ENCODE assay signal across 34 cellular contexts in the genomic region with DNA sequence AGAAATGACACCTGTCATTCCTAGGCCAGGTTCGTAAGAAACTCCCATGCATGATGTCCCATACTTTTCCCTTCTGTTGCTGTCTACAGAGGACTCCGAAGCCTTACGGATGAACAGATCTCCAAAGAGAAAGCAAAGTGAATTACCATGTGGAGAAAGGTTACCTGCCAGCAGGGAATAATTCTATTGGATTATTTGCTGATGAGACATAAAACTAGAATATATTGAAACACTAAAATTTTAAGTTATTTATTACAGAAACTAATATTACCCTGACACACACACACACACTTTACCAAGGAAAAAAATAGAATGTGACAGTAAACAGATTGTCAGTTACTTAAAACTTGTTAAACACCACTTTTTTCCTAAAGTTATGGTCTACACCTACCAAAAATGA.
DNase-seq lines count a peak whose midpoint lies in the region; ATAC-seq, FAIRE-seq and TF ChIP-seq lines count a peak whose summit lies in the region.
"Had no signal": no experiment of that assay in that cellular context is flagged by ENCODE, and none has a peak within 500 bp of the region (broad histone marks: within the 10 kb centered on the region; RNA-seq: fewer than 3 reads in every experiment).

No MANE protein-coding gene starts in this region.

- H3K4me2 ChIP-seq in HepG2 (ENCODE audit: low read depth, low read length): no peak overlapping the region
- H3K4me2 ChIP-seq in A549: no peak overlapping the region
- no peak overlapping the region for H3K4me2 ChIP-seq in IMR-90 (ENCODE audit: low read depth, low read length)
- no peak overlapping the region for H3K4me2 ChIP-seq in K562 (ENCODE audit: insufficient read depth, low read length)
- H3K4me2 ChIP-seq: BLaER1; BLaER1 treated with 17β-estradiol and CSF1 and Interleukin-3, amounts not matched to agents 10 nM and 100 nM had no signal

- H3K23ac ChIP-seq in IMR-90 (ENCODE audit: low read depth, low read length): no peak overlapping the region

- no peak for FAIRE-seq in HepG2 (lab: Jason Lieb, UNC)
- FAIRE-seq in A549 (lab: Jason Lieb, UNC): no peak
- no peak for FAIRE-seq in K562 (lab: Jason Lieb, UNC)
- FAIRE-seq: A204.1, D721Med had no signal

- no peak overlapping the region for H2AK9ac ChIP-seq in IMR-90 (replicated peaks; ENCODE audit: low read depth, low read length, poor library complexity)

- ATAC-seq in HepG2: no peak
- ATAC-seq in right lobe of liver: no peak
- no peak for ATAC-seq in A549
- no peak for ATAC-seq in IMR-90 (ENCODE audit: low read depth)
- no peak for ATAC-seq in K562
- ATAC-seq in GM18519 (IDR thresholded peaks at IDR 0.05; ENCODE audit: low FRiP score, unreplicated experiment): no peak
- no peak for ATAC-seq in left cardiac atrium
- ATAC-seq: CD8-positive, alpha-beta T cell had no signal

- dilution Hi-C loops in IMR-90 (cut with HindIII; ENCODE audit: low sequenced_read_pairs, unreplicated experiment): no loop called here

- H3K56ac ChIP-seq in IMR-90 (ENCODE audit: extremely low read depth, insufficient read depth, low read length): no peak overlapping the region

- no peak overlapping the region for H2BK120ac ChIP-seq in IMR-90 (ENCODE audit: low read depth, low read length)

- H2AK5ac ChIP-seq in IMR-90 (ENCODE audit: low read depth, low read length): no peak overlapping the region

- WGBS in HepG2 (ENCODE audit: low lambda C conversion rate): 39% methylated on average over 3 of the region's 3 CpGs
- WGBS in right lobe of liver (ENCODE audit: insufficient coverage, low coverage, low lambda C conversion rate, missing lambda C conversion rate): 86% methylated on average over 3 of the region's 3 CpGs
- WGBS in A549 (ENCODE audit: missing lambda C conversion rate): 73% methylated on average over 3 of the region's 3 CpGs
- WGBS in IMR-90 (ENCODE audit: extremely low coverage in 2 of 2, insufficient read length in 1 of 2), 2 experiments: no CpG with 5 or more reads among the region's 3 CpGs
- 2% methylated on average over 3 of the region's 3 CpGs for WGBS in K562 (ENCODE audit: insufficient coverage, low coverage, missing lambda C conversion rate)

- no peaks in the 10 kb centered on the region for H3K36me3 ChIP-seq in HepG2 (replicated peaks in 1 of 2; ENCODE audit: control insufficient read depth in 1 of 2, insufficient read depth in 2 of 2, low read length in 2 of 2)
- H3K36me3 ChIP-seq in right lobe of liver: no peaks in the 10 kb centered on the region
- H3K36me3 ChIP-seq in IMR-90 (ENCODE audit: control insufficient read depth, insufficient read depth, low read length): no peaks in the 10 kb centered on the region
- H3K36me3 ChIP-seq in K562 (ENCODE audit: control insufficient read depth, insufficient read depth, low read length): no peaks in the 10 kb centered on the region
- H3K36me3 ChIP-seq: BE2C; BLaER1; BLaER1 treated with 17β-estradiol and CSF1 and Interleukin-3, amounts not matched to agents 10 nM and 100 nM had no signal

- no peak overlapping the region for H2BK5ac ChIP-seq in IMR-90 (ENCODE audit: low read depth, low read length, poor library complexity, severe bottlenecking)

- POLR2A ChIA-PET in HepG2 (lab: Yijun Ruan, JAX) (no interaction called here), A549 (lab: Yijun Ruan, JAX) (no interaction called here), IMR-90 (lab: Charles Lee; ENCODE audit: unreplicated experiment) (no interaction called here), K562 (lab: Yijun Ruan, JAX) (no interaction called here)

- H3K4me1 ChIP-seq in HepG2 (ENCODE audit: insufficient read depth, low read length): no peaks in the 10 kb centered on the region
- H3K4me1 ChIP-seq in right lobe of liver: no peaks in the 10 kb centered on the region
- H3K4me1 ChIP-seq in A549: no peaks in the 10 kb centered on the region
- no peaks in the 10 kb centered on the region for H3K4me1 ChIP-seq in IMR-90 (ENCODE audit: control insufficient read depth, insufficient read depth, low read length)
- H3K4me1 ChIP-seq in K562 (replicated peaks in 1 of 2; ENCODE audit: control insufficient read depth in 2 of 2, insufficient read depth in 2 of 2, low read length in 2 of 2): no peaks in the 10 kb centered on the region
- H3K4me1 ChIP-seq: BE2C; BLaER1; BLaER1 treated with 17β-estradiol and CSF1 and Interleukin-3, amounts not matched to agents 10 nM and 100 nM; Caco-2 had no signal

- H3K9ac ChIP-seq in HepG2 (ENCODE audit: insufficient read depth, low read depth, low read length) (no peak overlapping the region), IMR-90 (ENCODE audit: low read depth, low read length) (no peak overlapping the region), K562 (ENCODE audit: insufficient read depth in 1 of 2, low read depth in 2 of 2, low read length in 2 of 2) (no peak overlapping the region)
- H3K9ac ChIP-seq: BLaER1; BLaER1 treated with 17β-estradiol and CSF1 and Interleukin-3, amounts not matched to agents 10 nM and 100 nM had no signal

- H3K9me1 ChIP-seq in IMR-90 (ENCODE audit: insufficient read depth, low read length): no peaks in the 10 kb centered on the region
- H3K9me1 ChIP-seq in K562 (ENCODE audit: control insufficient read depth, insufficient read depth, low read length): no peaks in the 10 kb centered on the region

- no peak overlapping the region for H3K4ac ChIP-seq in IMR-90 (ENCODE audit: low read depth, low read length)

- no peak overlapping the region for H2BK20ac ChIP-seq in IMR-90 (ENCODE audit: low read depth, low read length)

- no peak overlapping the region for H2BK15ac ChIP-seq in IMR-90 (ENCODE audit: low read depth, low read length)

- CTCF ChIA-PET in HepG2 (lab: Yijun Ruan, JAX; ENCODE audit: low intra/inter-chr PET ratio, low total read pairs) (no interaction called here), A549 (lab: Yijun Ruan, JAX) (no interaction called here), IMR-90 (lab: Yijun Ruan, JAX) (no interaction called here), K562 (lab: Yijun Ruan, JAX; ENCODE audit: low intra/inter-chr PET ratio) (no interaction called here)

- DNase-seq in HepG2 (ENCODE audit: low spot score): no peak
- DNase-seq in right lobe of liver: no peak
- DNase-seq in A549 (ENCODE audit: low read depth in 1 of 2, low spot score in 1 of 2): no peak
- DNase-seq in IMR-90: no peak
- no peak for DNase-seq in K562 (ENCODE audit: extremely low read depth in 1 of 4, low spot score in 3 of 4)
- no peak for DNase-seq in NCI-H82 treated with DMSO at 0.1 percent for 48 hours (lab: John Stamatoyannopoulos, UW; ENCODE audit: unreplicated experiment)
- DNase-seq in left cardiac atrium: no peak
- DNase-seq: 8988T; ACHN; AML-193; BE2C; C1 segment of cervical spinal cord; Caco-2; Calu3; CD4-positive, alpha-beta memory T cell; CD4-positive, alpha-beta T cell; CD4-positive, CD25-positive, alpha-beta regulatory T cell; CD8-positive, alpha-beta memory T cell; CD8-positive, alpha-beta T cell; COR-L47; DMS 273 treated with DMSO at 0.1 percent for 48 hours; DMS153; DMS53; DMS79; DMS79 treated with DMSO at 0.1 percent for 48 hours; DND-41; EL had no signal

- no peak overlapping the region for H3K18ac ChIP-seq in IMR-90 (ENCODE audit: low read depth, low read length)

- no peaks in the 10 kb centered on the region for H4K20me1 ChIP-seq in HepG2 (ENCODE audit: insufficient read depth, low read length)
- no peaks in the 10 kb centered on the region for H4K20me1 ChIP-seq in IMR-90 (ENCODE audit: insufficient read depth, low read length)
- H4K20me1 ChIP-seq in K562 (replicated peaks; ENCODE audit: control insufficient read depth, insufficient read depth, low read length): no peaks in the 10 kb centered on the region
- H4K20me1 ChIP-seq: BLaER1; BLaER1 treated with 17β-estradiol and CSF1 and Interleukin-3, amounts not matched to agents 10 nM and 100 nM had no signal

- H3K4me3 ChIP-seq in HepG2 (replicated peaks in 1 of 3; ENCODE audit: insufficient read depth in 1 of 3, low read depth in 2 of 3, low read length in 3 of 3) (no peak overlapping the region), right lobe of liver (no peak overlapping the region), A549 (no peak overlapping the region), IMR-90 (ENCODE audit: insufficient read depth, low read depth, low read length) (no peak overlapping the region), K562 (no peak overlapping the region)
- H3K4me3 ChIP-seq: BLaER1; BLaER1 treated with 17β-estradiol and CSF1 and Interleukin-3, amounts not matched to agents 10 nM and 100 nM had no signal

- H3K9me3 ChIP-seq in HepG2 (ENCODE audit: low read length) (peaks cover 25% of the 10 kb centered on the region; the same call in 1 of the 2 replicates), right lobe of liver (no peaks in the 10 kb centered on the region), A549 (no peaks in the 10 kb centered on the region), IMR-90 (ENCODE audit: control insufficient read depth, insufficient read depth, low read length) (no peaks in the 10 kb centered on the region), K562 (replicated peaks; ENCODE audit: control insufficient read depth, insufficient read depth, low read depth, low read length) (no peaks in the 10 kb centered on the region)
- H3K9me3 ChIP-seq: BE2C, BLaER1, Caco-2 had no signal

- TF ChIP-seq RAD21 in HepG2 (CRISPR knock-in tag; IDR thresholded peaks at IDR 0.05) (no peak), A549 (conservative IDR thresholded peaks at IDR 0.05 in 1 of 2, IDR thresholded peaks at IDR 0.05 in 1 of 2) (no peak), IMR-90 (IDR thresholded peaks at IDR 0.05; ENCODE audit: low read length) (no peak), K562 (CRISPR knock-in tag; conservative IDR thresholded peaks at IDR 0.05 in 1 of 2, IDR thresholded peaks at IDR 0.05 in 1 of 2) (no peak)

- H4K5ac ChIP-seq in IMR-90 (ENCODE audit: low read depth, low read length): no peak overlapping the region

- no peak for TF ChIP-seq POLR2A in HepG2 (IDR thresholded peaks at IDR 0.05; ENCODE audit: insufficient read depth in 1 of 2, low read depth in 2 of 2, low read length in 2 of 2)
- no peak for TF ChIP-seq POLR2A in right lobe of liver (IDR thresholded peaks at IDR 0.05)
- no peak for TF ChIP-seq POLR2A in A549 (IDR thresholded peaks at IDR 0.05; ENCODE audit: low read length)
- TF ChIP-seq POLR2A in IMR-90 (IDR thresholded peaks at IDR 0.05; ENCODE audit: low read depth, low read length): no peak
- TF ChIP-seq POLR2A in K562 (conservative IDR thresholded peaks at IDR 0.05): no peak

- intact Hi-C loops in HepG2 (cut with micrococcal nuclease; ENCODE audit: unreplicated experiment): no loop called here
- intact Hi-C loops in right lobe of liver (cut with DNase I): no loop called here
- intact Hi-C loops in IMR-90 (cut with micrococcal nuclease): no loop called here
- intact Hi-C loops in K562 (cut with micrococcal nuclease): no loop called here
- intact Hi-C loops in left cardiac atrium (cut with DNase I): no loop called here

- BruUV-seq in HepG2 (replicated peaks; lab: Mats Ljungman, UMichigan): no TSS peak
- BruUV-seq in IMR-90 (replicated peaks; lab: Mats Ljungman, UMichigan): no TSS peak
- BruUV-seq in K562 (replicated peaks; lab: Mats Ljungman, UMichigan): no TSS peak

- H4K91ac ChIP-seq in IMR-90 (ENCODE audit: insufficient read depth, low read depth, low read length): no peak overlapping the region

- TF ChIP-seq EP300 in HepG2 (IDR thresholded peaks at IDR 0.05; ENCODE audit: low read depth in 2 of 2, low read length in 2 of 2) (no peak), HepG2 (CRISPR knock-in tag; IDR thresholded peaks at IDR 0.05; ENCODE audit: borderline replicate concordance) (no peak), A549 (IDR thresholded peaks at IDR 0.05) (no peak), K562 (IDR thresholded peaks at IDR 0.05; ENCODE audit: low read length) (no peak)

- in situ Hi-C loops in HepG2 (cut with HindIII; ENCODE audit: extremely low pct_ligation_motif_present, low pct_unique_long_range_greater_than_20kb): no loop called here
- in situ Hi-C loops in IMR-90 (cut with MboI; ENCODE audit: low sequenced_read_pairs): no loop called here
- in situ Hi-C loops in K562 (cut with MboI): no loop called here

- no peaks in the 10 kb centered on the region for H3K27me3 ChIP-seq in HepG2 (ENCODE audit: control insufficient read depth in 1 of 2, insufficient read depth in 2 of 2, low read length in 2 of 2)
- H3K27me3 ChIP-seq in right lobe of liver: no peaks in the 10 kb centered on the region
- no peaks in the 10 kb centered on the region; the same call in 1 of the 2 replicates for H3K27me3 ChIP-seq in IMR-90 (ENCODE audit: control insufficient read depth, insufficient read depth, low read length)
- H3K27me3 ChIP-seq in K562 (ENCODE audit: control insufficient read depth in 2 of 2, insufficient read depth in 2 of 2, low read length in 2 of 2): no peaks in the 10 kb centered on the region
- H3K27me3 ChIP-seq: BE2C; BLaER1; BLaER1 treated with 17β-estradiol and CSF1 and Interleukin-3, amounts not matched to agents 10 nM and 100 nM had no signal

- H3K79me2 ChIP-seq in HepG2 (ENCODE audit: insufficient read depth, low read length) (no peaks in the 10 kb centered on the region), K562 (ENCODE audit: control insufficient read depth, insufficient read depth, low read length) (no peaks in the 10 kb centered on the region)

- TF ChIP-seq CTCF in HepG2 (CRISPR knock-in tag; IDR thresholded peaks at IDR 0.05) (no peak), right lobe of liver (IDR thresholded peaks at IDR 0.05) (no peak), A549 (IDR thresholded peaks at IDR 0.05) (no peak), IMR-90 (conservative IDR thresholded peaks at IDR 0.05; ENCODE audit: low read depth, low read length) (no peak), K562 (IDR thresholded peaks at IDR 0.05 in 2 of 3, conservative IDR thresholded peaks at IDR 0.05 in 1 of 3; ENCODE audit: insufficient read depth in 2 of 3, low read depth in 1 of 3, low read length in 3 of 3) (no peak)

- no peak overlapping the region for H3K14ac ChIP-seq in IMR-90 (replicated peaks; ENCODE audit: low read depth, low read length)

- H4K8ac ChIP-seq in IMR-90 (ENCODE audit: low read depth in 2 of 2, low read length in 2 of 2): no peak overlapping the region

- H2AFZ ChIP-seq in HepG2 (ENCODE audit: low read length) (no peak overlapping the region), IMR-90 (replicated peaks; ENCODE audit: low read length, poor library complexity) (no peak overlapping the region), K562 (ENCODE audit: low read depth, low read length) (no peak overlapping the region)

- H3K79me1 ChIP-seq in IMR-90 (ENCODE audit: low read depth in 1 of 2, low read length in 2 of 2): no peaks in the 10 kb centered on the region

- H3K27ac ChIP-seq in HepG2 (ENCODE audit: extremely low read length, insufficient read depth, low read length) (no peak overlapping the region), right lobe of liver (no peak overlapping the region), A549 (no peak overlapping the region), IMR-90 (ENCODE audit: insufficient read depth, low read length) (no peak overlapping the region), K562 (ENCODE audit: extremely low read depth, low read depth, low read length) (no peak overlapping the region)
- H3K27ac ChIP-seq: 22Rv1; BLaER1; BLaER1 treated with 17β-estradiol and CSF1 and Interleukin-3, amounts not matched to agents 10 nM and 100 nM; C4-2B had no signal
